ENCODE assay signal across 8 cellular contexts in the genomic region with DNA sequence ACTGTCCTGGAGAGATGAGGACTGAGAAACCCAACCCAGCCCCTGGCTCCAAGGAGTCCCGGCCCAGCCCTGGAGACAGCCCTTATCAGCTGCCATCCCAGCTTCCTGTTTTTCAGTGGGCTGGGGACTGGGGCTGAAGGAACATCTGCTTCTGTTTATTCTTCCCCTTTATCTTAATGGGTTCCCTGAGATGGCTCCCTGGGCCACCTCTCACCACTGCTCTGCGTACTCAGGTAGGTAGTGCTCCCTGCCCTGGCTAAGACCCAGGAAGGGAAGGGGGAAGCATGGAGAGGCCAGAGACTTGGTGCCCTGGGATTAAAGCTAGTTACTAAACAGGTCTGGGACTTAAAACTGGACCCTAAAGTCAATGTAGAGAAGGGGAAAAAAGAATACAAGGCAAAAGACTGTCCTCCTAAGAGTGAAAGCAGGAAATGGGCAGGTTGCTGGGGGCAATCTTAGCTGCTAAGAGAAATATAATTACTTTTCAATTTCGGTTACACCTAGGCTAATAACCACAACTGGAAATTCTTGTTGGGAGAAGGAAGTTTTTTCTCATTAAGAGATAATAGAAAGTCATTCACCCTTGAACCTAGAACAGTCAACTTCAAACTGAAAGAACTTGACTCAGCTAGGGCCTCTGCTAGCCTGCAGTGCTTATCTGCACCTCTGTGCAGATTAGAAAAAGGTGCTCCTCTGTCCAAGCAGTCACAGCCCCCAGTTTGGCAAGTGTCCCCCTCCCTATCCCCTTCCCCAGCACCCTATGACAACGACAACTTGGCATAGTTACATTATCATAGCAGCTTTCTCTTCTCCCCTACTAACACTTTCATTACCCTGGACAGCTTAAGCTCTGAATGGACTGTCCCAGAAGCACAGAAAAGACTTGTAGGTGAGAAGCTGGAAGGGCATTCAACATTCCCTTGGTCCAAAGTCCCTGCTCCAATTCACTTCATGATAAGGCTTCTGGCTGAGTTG.
DNase-seq lines count a peak whose midpoint lies in the region; ATAC-seq and TF ChIP-seq lines count a peak whose summit lies in the region.

No MANE protein-coding gene starts in this region.

- peak; percentile 33 for DNase-seq in UCSD-AML1 (lab: John Stamatoyannopoulos, UW; ENCODE audit: unreplicated experiment)
- peak; percentile 36 for DNase-seq in naive B cell
- DNase-seq in HFFc6, result no peak
- no peak for DNase-seq in stimulated activated CD4-positive, alpha-beta T cell treated with anti-CD3 and anti-CD28 coated beads, Interleukin-4, amount 100 ng/mL, for 4 hours
- DNase-seq in immature natural killer cell, result no peak
- DNase-seq in GM19240 (ENCODE audit: insufficient read length, low spot score), result no peak

- peak overlapping the region in 7 of 8 donors; percentile 64 to 89 (median 72) for H3K4me3 Mint-ChIP-seq in naive B cell
- H3K4me3 Mint-ChIP-seq in HFFc6, result no peak overlapping the region
- no peak overlapping the region for H3K4me3 Mint-ChIP-seq in immature natural killer cell

- H3K4me1 Mint-ChIP-seq in naive B cell (peaks cover 16 to 34% (median 28%) of the 10 kb centered on the region in 3 donors), HFFc6 (ENCODE audit: low read depth) (no peaks in the 10 kb centered on the region), immature natural killer cell (no peaks in the 10 kb centered on the region)

- no peaks in the 10 kb centered on the region for H3K36me3 Mint-ChIP-seq in naive B cell
- H3K36me3 Mint-ChIP-seq in HFFc6 (ENCODE audit: low read depth), result no peaks in the 10 kb centered on the region
- H3K36me3 Mint-ChIP-seq in immature natural killer cell, result peaks cover 0 to 4% (median 0%) of the 10 kb centered on the region in 3 donors

- H3K27ac Mint-ChIP-seq in naive B cell (peak overlapping the region in 5 of 6 donors; percentile 43 to 97 (median 72)), HFFc6 (no peak overlapping the region), immature natural killer cell (peak overlapping the region in 1 of 6 donors; percentile 42)

- H3K27me3 Mint-ChIP-seq in naive B cell (no peaks in the 10 kb centered on the region), HFFc6 (ENCODE audit: insufficient read depth) (peaks cover 27% of the 10 kb centered on the region), immature natural killer cell (ENCODE audit: low read depth in 3 of 3) (peaks cover 0 to 3% (median 0%) of the 10 kb centered on the region in 3 donors)

- ATAC-seq in GM18499 (IDR thresholded peaks at IDR 0.05; ENCODE audit: insufficient read depth, unreplicated experiment), result peak; percentile 54
- ATAC-seq in HG02884 (IDR thresholded peaks at IDR 0.05; ENCODE audit: unreplicated experiment), result peak; percentile 80
- ATAC-seq in naive B cell (ENCODE audit: low read depth in 2 of 2), result peak; percentile 78 to 79

- TF ChIP-seq CTCF in HFFc6 (IDR thresholded peaks at IDR 0.05), result no peak

- H3K9me3 Mint-ChIP-seq in naive B cell (peaks cover 0 to 1% (median 0%) of the 10 kb centered on the region in 7 donors), HFFc6 (no peaks in the 10 kb centered on the region), immature natural killer cell (no peaks in the 10 kb centered on the region)

Comparison
In these comparisons a context has a peak if more than half of its experiments do, and no peak if none do; other contexts are left out.
1. DNase-seq: peak in UCSD-AML1 (single experiment) and naive B cell (single experiment); none in HFFc6 (single experiment), stimulated activated CD4-positive, alpha-beta T cell treated with anti-CD3 and anti-CD28 coated beads, Interleukin-4, amount 100 ng/mL, for 4 hours (0 of 2), immature natural killer cell (0 of 3) and GM19240 (single experiment).
2. H3K4me3 Mint-ChIP-seq: peak in naive B cell (7 of 8); none in HFFc6 (single experiment) and immature natural killer cell (0 of 5).
3. Peak in every context shown above with its lines, with median percentiles within 50 percentile points of each other: ATAC-seq.